Comparison of ENCODE assay signal across 17 cellular contexts in the genomic region with DNA sequence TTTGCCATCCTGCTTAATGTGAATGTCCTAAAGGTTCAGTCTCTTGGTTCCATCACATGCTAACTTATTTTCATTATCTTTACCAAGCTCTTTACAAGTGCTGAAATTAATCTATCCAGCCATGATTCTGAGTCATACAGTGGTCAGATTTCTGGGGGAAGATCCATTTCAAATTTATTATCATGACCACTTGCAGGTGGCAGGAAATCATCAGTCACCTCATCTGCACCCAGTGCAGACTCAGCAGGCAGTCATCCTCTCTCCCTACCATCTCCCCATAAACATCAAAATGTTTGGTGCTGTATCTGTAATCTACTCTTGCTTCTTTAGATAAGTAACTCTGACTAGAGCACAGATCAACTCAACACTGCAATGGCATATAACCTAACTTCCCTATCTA. TPM values are rescaled to one million over a fixed set of nuclear protein-coding genes. Genes with fewer than 3 reads are reported as not detected.
DNase-seq lines count a peak whose midpoint lies in the region; ATAC-seq and TF ChIP-seq lines count a peak whose summit lies in the region.
"Had no signal": no experiment of that assay in that cellular context is flagged by ENCODE, and none has a peak within 500 bp of the region (broad histone marks: within the 10 kb centered on the region; RNA-seq: fewer than 3 reads in every experiment).

No MANE protein-coding gene starts in this region.

- no peak for DNase-seq in CD4-positive, alpha-beta memory T cell
- DNase-seq in HS-27A (ENCODE audit: low read depth) (peak; percentile 41), mesenchymal stem cell (peak; percentile 35), PC-9 (no peak)
- DNase-seq: CD8-positive, alpha-beta T cell; heart right ventricle; left ventricle myocardium inferior; NCI-H1436; NCI-H524; RPMI8226; sigmoid colon had no signal

- no peak overlapping the region for H3K14ac ChIP-seq in mesenchymal stem cell (ENCODE audit: low read length in 2 of 2)

- H3F3A ChIP-seq in PC-9 (ENCODE audit: insufficient read depth, low read depth) = peaks cover 14% of the 10 kb centered on the region; the same call in 1 of the 2 replicates

- intact Hi-C loops in CD4-positive, alpha-beta memory T cell (cut with micrococcal nuclease) = no loop called here
- intact Hi-C loops in PC-9 (cut with micrococcal nuclease; ENCODE audit: unreplicated experiment) = no loop called here

- peaks cover 19% of the 10 kb centered on the region for H3K4me1 ChIP-seq in CD4-positive, alpha-beta memory T cell (ENCODE audit: insufficient read depth, low read length)
- H3K4me1 ChIP-seq in mesenchymal stem cell (ENCODE audit: control insufficient read depth, insufficient read depth, low read depth, low read length) (peaks cover 4% of the 10 kb centered on the region), PC-9 (replicated peaks; ENCODE audit: insufficient read depth) (0 out of 2 replicates have a peak, but pooled peaks cover 6% of the 10 kb centered on the region)

- BruUV-seq in PC-9 (replicated peaks; lab: Mats Ljungman, UMichigan) = no TSS peak

- H3K4me3 Mint-ChIP-seq in CD4-positive, alpha-beta memory T cell = peak overlapping the region in 1 of 8 donors; percentile 16
- H3K4me3 Mint-ChIP-seq in activated naive CD8-positive, alpha-beta T cell = peak overlapping the region; percentile 43
- H3K4me3 Mint-ChIP-seq: CD8-positive, alpha-beta T cell; neural crest cell had no signal

- no peak overlapping the region for H2BK5ac ChIP-seq in mesenchymal stem cell (ENCODE audit: low read depth, low read length, poor library complexity, severe bottlenecking)

- no peaks in the 10 kb centered on the region for H3K79me2 ChIP-seq in PC-9 (ENCODE audit: low read depth)

- H3K4me1 Mint-ChIP-seq in CD4-positive, alpha-beta memory T cell = peaks cover 24 to 39% (median 26%) of the 10 kb centered on the region in 4 donors
- peaks cover 42% of the 10 kb centered on the region for H3K4me1 Mint-ChIP-seq in activated naive CD8-positive, alpha-beta T cell (ENCODE audit: low read depth)
- H3K4me1 Mint-ChIP-seq: neural crest cell had no signal

- peaks cover 3% of the 10 kb centered on the region for H3K36me3 ChIP-seq in CD4-positive, alpha-beta memory T cell (ENCODE audit: insufficient read depth, low read length)
- H3K36me3 ChIP-seq in mesenchymal stem cell (ENCODE audit: control insufficient read depth in 1 of 2, insufficient read depth in 2 of 2, low read depth in 1 of 2, low read length in 2 of 2) = peaks cover 7 to 74% of the 10 kb centered on the region in 2 experiments
- H3K36me3 ChIP-seq in PC-9 (ENCODE audit: low read depth) = peaks cover 8% of the 10 kb centered on the region; the same call in 1 of the 2 replicates

- H3K27me3 ChIP-seq in CD4-positive, alpha-beta memory T cell (ENCODE audit: insufficient read depth, low read length) = no peaks in the 10 kb centered on the region
- H3K27me3 ChIP-seq in mesenchymal stem cell (ENCODE audit: control insufficient read depth in 1 of 2, insufficient read depth in 1 of 2, low read length in 2 of 2) (no peaks in the 10 kb centered on the region), PC-9 (ENCODE audit: insufficient read depth, low read depth) (no peaks in the 10 kb centered on the region)
- H3K27me3 ChIP-seq: heart right ventricle, sigmoid colon had no signal

- H2AK5ac ChIP-seq in mesenchymal stem cell (ENCODE audit: low read length, severe bottlenecking) = no peak overlapping the region

- no peak overlapping the region for H3K18ac ChIP-seq in mesenchymal stem cell (ENCODE audit: low read depth in 1 of 2, low read length in 2 of 2)

- TF ChIP-seq CTCF in PC-9 (conservative IDR thresholded peaks at IDR 0.05) = no peak

- no peaks in the 10 kb centered on the region for H3K9me3 Mint-ChIP-seq in CD4-positive, alpha-beta memory T cell
- H3K9me3 Mint-ChIP-seq in activated naive CD8-positive, alpha-beta T cell (ENCODE audit: low read depth) = peaks cover 3% of the 10 kb centered on the region
- H3K9me3 Mint-ChIP-seq: CD8-positive, alpha-beta T cell; neural crest cell had no signal

- H3K27ac ChIP-seq in CD4-positive, alpha-beta memory T cell (ENCODE audit: low read depth, low read length) = no peak overlapping the region
- H3K27ac ChIP-seq in mesenchymal stem cell (ENCODE audit: low read length, poor library complexity, severe bottlenecking) (no peak overlapping the region), PC-9 (no peak overlapping the region)
- H3K27ac ChIP-seq: heart right ventricle, left ventricle myocardium inferior had no signal

- no peak overlapping the region for H3K4me3 ChIP-seq in CD4-positive, alpha-beta memory T cell (ENCODE audit: low read length in 2 of 2)
- H3K4me3 ChIP-seq in mesenchymal stem cell (ENCODE audit: insufficient read depth in 1 of 2, low read depth in 1 of 2, low read length in 2 of 2) = no peak overlapping the region
- no peak overlapping the region for H3K4me3 ChIP-seq in PC-9
- H3K4me3 ChIP-seq: heart right ventricle, left ventricle myocardium inferior, sigmoid colon had no signal

- peaks cover 45 to 65% of the 10 kb centered on the region in 2 donors for H3K36me3 Mint-ChIP-seq in CD4-positive, alpha-beta memory T cell
- peaks cover 25% of the 10 kb centered on the region for H3K36me3 Mint-ChIP-seq in activated naive CD8-positive, alpha-beta T cell

- no peak overlapping the region for H3K23ac ChIP-seq in mesenchymal stem cell (ENCODE audit: low read length in 2 of 2)

- no peak overlapping the region for H3K4me2 ChIP-seq in mesenchymal stem cell (ENCODE audit: low read length, poor library complexity, severe bottlenecking)
- H3K4me2 ChIP-seq in PC-9 = no peak overlapping the region

- no peaks in the 10 kb centered on the region for H3K9me3 ChIP-seq in CD4-positive, alpha-beta memory T cell (ENCODE audit: control insufficient read depth in 1 of 2, low read length in 2 of 2)
- H3K9me3 ChIP-seq in mesenchymal stem cell (ENCODE audit: control insufficient read depth, low read length) = no peaks in the 10 kb centered on the region
- H3K9me3 ChIP-seq in PC-9 (ENCODE audit: insufficient read depth, low read depth) = no peaks in the 10 kb centered on the region
- H3K9me3 ChIP-seq: heart right ventricle, left ventricle myocardium inferior, sigmoid colon had no signal

- CTCF ChIA-PET in CD4-positive, alpha-beta memory T cell (lab: Charles Lee; ENCODE audit: partially characterized antibody) = interaction anchor here (0.6 to 1.7 kb wide), 4 partner anchors 34 to 298 kb away, joined by 3 read pairs; no protein-coding TSS in a partner anchor
- CTCF ChIA-PET in PC-9 (lab: Charles Lee) = no interaction called here

- no peak overlapping the region for H2BK120ac ChIP-seq in mesenchymal stem cell (ENCODE audit: low read depth, low read length)

- H4K8ac ChIP-seq in mesenchymal stem cell (ENCODE audit: low read length) = no peak overlapping the region

- H3K27ac Mint-ChIP-seq in CD4-positive, alpha-beta memory T cell = peak overlapping the region; percentile 48 to 84 (median 61)
- H3K27ac Mint-ChIP-seq in activated naive CD8-positive, alpha-beta T cell = peak overlapping the region; percentile 87
- H3K27ac Mint-ChIP-seq: CD8-positive, alpha-beta T cell had no signal

- no peaks in the 10 kb centered on the region for H3K27me3 Mint-ChIP-seq in CD4-positive, alpha-beta memory T cell
- no peaks in the 10 kb centered on the region for H3K27me3 Mint-ChIP-seq in activated naive CD8-positive, alpha-beta T cell

- no peak overlapping the region for H2BK15ac ChIP-seq in mesenchymal stem cell (ENCODE audit: low read depth, poor library complexity, severe bottlenecking)

- POLR2A ChIA-PET in CD4-positive, alpha-beta memory T cell (lab: Charles Lee; ENCODE audit: partially characterized antibody) = no interaction called here
- POLR2A ChIA-PET in PC-9 (lab: Charles Lee; ENCODE audit: unreplicated experiment) = no interaction called here

- no peaks in the 10 kb centered on the region for H3K9me2 ChIP-seq in PC-9 (ENCODE audit: insufficient read depth)

- no peak overlapping the region for H3K4ac ChIP-seq in mesenchymal stem cell (ENCODE audit: low read depth in 1 of 2, low read length in 2 of 2)

- no peak overlapping the region for H2BK12ac ChIP-seq in mesenchymal stem cell (ENCODE audit: low read length in 2 of 2)

- H3K9ac ChIP-seq in mesenchymal stem cell (ENCODE audit: low read length) = no peak overlapping the region

- no peak overlapping the region for H4K91ac ChIP-seq in mesenchymal stem cell (ENCODE audit: low read length)

- ATAC-seq in HG03342 (IDR thresholded peaks at IDR 0.05; ENCODE audit: unreplicated experiment) = no peak
- ATAC-seq in HG03432 (IDR thresholded peaks at IDR 0.05; ENCODE audit: unreplicated experiment) = no peak
- no peak for ATAC-seq in GM19463 (IDR thresholded peaks at IDR 0.05; ENCODE audit: unreplicated experiment)
- ATAC-seq: CD8-positive, alpha-beta T cell; heart right ventricle had no signal

- 0 out of 2 replicates have a peak, but pooled peaks cover 4% of the 10 kb centered on the region for H4K20me1 ChIP-seq in PC-9 (ENCODE audit: insufficient read depth)

- peaks cover 11% of the 10 kb centered on the region for H3K79me1 ChIP-seq in mesenchymal stem cell (replicated peaks; ENCODE audit: low read length, poor library complexity, severe bottlenecking)

- H2AFZ ChIP-seq in mesenchymal stem cell (ENCODE audit: low read depth, low read length) (no peak overlapping the region), PC-9 (no peak overlapping the region)

RNA-seq across cellular contexts. Expression of a gene that starts 23.5 kb away (rescaled TPM):
- total RNA-seq in CD4-positive, alpha-beta memory T cell = 10 to 100 TPM; 18.3 to 18.4 TPM
- 1 to 10 TPM; 2.5 to 8.3 TPM for polyA plus RNA-seq in CD4-positive, alpha-beta memory T cell
- 6.2 TPM for polyA plus RNA-seq in mesenchymal stem cell (2013, experiment 1 of 2)
- polyA plus RNA-seq in mesenchymal stem cell (2013, experiment 2 of 2) = 6.5 TPM
- total RNA-seq in PC-9 (2021) = 13.6 and 14.6 TPM in 2 replicates

RNA-seq across cellular contexts. Expression of a gene that starts 52.3 kb away (rescaled TPM):
- not detected for total RNA-seq in CD4-positive, alpha-beta memory T cell
- not detected for polyA plus RNA-seq in CD4-positive, alpha-beta memory T cell
- polyA plus RNA-seq in mesenchymal stem cell (2013, experiment 1 of 2) = not detected
- polyA plus RNA-seq in mesenchymal stem cell (2013, experiment 2 of 2) = not detected
- not detected in 2 replicates for total RNA-seq in PC-9 (2021)
- total RNA-seq: CD8-positive, alpha-beta T cell; heart right ventricle; left ventricle myocardium inferior; neural crest cell; sigmoid colon; subcutaneous adipose tissue had no signal
- polyA plus RNA-seq: heart right ventricle, sigmoid colon had no signal

Comparison
In these comparisons a context has a peak if more than half of its experiments do, and no peak if none do; other contexts are left out.
1. DNase-seq: peak in HS-27A (single experiment) and mesenchymal stem cell (single experiment); none in CD4-positive, alpha-beta memory T cell (0 of 5) and PC-9 (0 of 2).